Comparison of ENCODE assay signal across 8 cellular contexts in the genomic region with DNA sequence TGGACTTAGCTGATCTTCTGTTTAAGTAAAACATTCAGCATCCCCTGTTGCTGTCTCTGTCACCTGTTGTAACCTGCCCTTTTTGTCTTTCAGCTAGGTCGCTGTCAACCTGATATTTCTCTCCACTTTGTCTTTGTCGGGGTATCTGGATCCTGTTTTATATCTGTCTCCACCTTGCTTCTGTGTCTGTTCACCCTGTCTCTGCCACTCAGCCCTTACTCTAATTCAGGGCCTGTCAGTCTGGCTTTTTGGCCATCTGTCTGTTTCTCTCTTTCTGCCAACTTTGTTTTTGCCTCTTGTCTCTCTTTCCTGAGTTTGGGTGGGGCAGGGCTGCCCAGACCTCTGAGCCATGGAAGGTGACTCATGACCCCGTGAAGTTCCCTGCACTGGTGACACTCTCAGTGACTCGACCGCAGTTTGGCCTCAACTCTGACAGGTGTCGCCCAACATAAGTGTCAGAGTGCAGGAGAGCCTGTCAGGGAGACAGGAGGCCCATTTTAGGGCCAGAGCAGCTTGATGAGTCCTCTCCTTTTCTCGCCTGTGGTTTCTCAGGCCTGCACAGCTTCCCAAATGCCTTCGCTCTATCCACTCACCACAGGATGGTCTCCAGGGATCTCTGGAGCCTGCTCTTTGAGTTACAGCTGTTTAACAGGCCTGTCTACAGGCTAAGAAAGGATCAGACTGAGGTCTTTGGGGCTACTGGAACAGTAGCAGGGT. TPM values are rescaled to one million over a fixed set of nuclear protein-coding genes. Genes with fewer than 3 reads are reported as not detected.
A peak's percentile ranks its signal among the peaks of the same experiment; 100 is the strongest.
DNase-seq lines count a peak whose midpoint lies in the region; ATAC-seq, FAIRE-seq and TF ChIP-seq lines count a peak whose summit lies in the region.

No MANE protein-coding gene starts in this region.

- H3K4me1 ChIP-seq in astrocyte (ENCODE audit: insufficient read depth, low read length): peaks cover 13% of the 10 kb centered on the region

- H3K4me3 Mint-ChIP-seq in T-helper 17 cell (peak overlapping the region; percentile 100), astrocyte (ENCODE audit: unreplicated experiment) (peak overlapping the region; percentile 91)

- peaks cover 4% of the 10 kb centered on the region for H3K36me3 Mint-ChIP-seq in T-helper 17 cell (ENCODE audit: low read depth)
- no peaks in the 10 kb centered on the region for H3K36me3 Mint-ChIP-seq in astrocyte (ENCODE audit: low read depth, unreplicated experiment)

- H3K9ac ChIP-seq in astrocyte (ENCODE audit: low read length): peak overlapping the region; percentile 93

- no peaks in the 10 kb centered on the region for H3K9me3 Mint-ChIP-seq in astrocyte (ENCODE audit: unreplicated experiment)

- ATAC-seq in HG03442 (IDR thresholded peaks at IDR 0.05; ENCODE audit: unreplicated experiment) (peak; percentile 63), T-helper 17 cell (peak; percentile 80)

- H3K27me3 Mint-ChIP-seq in T-helper 17 cell (no peaks in the 10 kb centered on the region), astrocyte (ENCODE audit: low read depth, unreplicated experiment) (no peaks in the 10 kb centered on the region)

- no peak for TF ChIP-seq CTCF in astrocyte (IDR thresholded peaks at IDR 0.05; ENCODE audit: insufficient read depth, low read depth, low read length)

- peaks cover 17% of the 10 kb centered on the region for H3K4me1 Mint-ChIP-seq in T-helper 17 cell
- H3K4me1 Mint-ChIP-seq in astrocyte (ENCODE audit: low read depth, unreplicated experiment): peaks cover 10% of the 10 kb centered on the region

- H3K4me2 ChIP-seq in astrocyte (ENCODE audit: low read length): peak overlapping the region; percentile 97

- H2AFZ ChIP-seq in astrocyte (ENCODE audit: low read depth, low read length): peak overlapping the region; percentile 99

- DNase-seq in Ammon's horn (ENCODE audit: low spot score): peak; percentile 14
- peak; percentile 47 for DNase-seq in GM19238 (ENCODE audit: insufficient read length, low spot score)
- DNase-seq in T-helper 17 cell: peak; percentile 34 to 69 (median 48)
- DNase-seq in astrocyte (ENCODE audit: low read depth): peak; percentile 25
- peak; percentile 30 for DNase-seq in iris pigment epithelial cell (ENCODE audit: low read depth)
- peak; percentile 76 to 81 for DNase-seq in stimulated activated CD4-positive, alpha-beta T cell treated with anti-CD3 and anti-CD28 coated beads, Interleukin-2, amount 100 ng/mL, for 24 hours
- no peak for DNase-seq in cortex of kidney (lab: John Stamatoyannopoulos, UW)

- H3K27ac ChIP-seq in astrocyte (ENCODE audit: low read depth, low read length): peak overlapping the region; percentile 75

- H3K36me3 ChIP-seq in astrocyte (ENCODE audit: insufficient read depth, low read length): peaks cover 10% of the 10 kb centered on the region

- H3K79me2 ChIP-seq in astrocyte (ENCODE audit: insufficient read depth, low read length): peaks cover 46% of the 10 kb centered on the region

- no peaks in the 10 kb centered on the region for H3K27me3 ChIP-seq in astrocyte (ENCODE audit: insufficient read depth, low read length)

- H3K9me3 ChIP-seq in T-helper 17 cell (ENCODE audit: control insufficient read depth, low read length, poor library complexity, severe bottlenecking) (no peaks in the 10 kb centered on the region), astrocyte (ENCODE audit: insufficient read depth, low read depth, low read length) (no peaks in the 10 kb centered on the region)

- peak overlapping the region; percentile 88 for H3K4me3 ChIP-seq in astrocyte (ENCODE audit: insufficient read depth, low read depth, low read length)

- H3K27ac Mint-ChIP-seq in T-helper 17 cell: peak overlapping the region; percentile 100
- H3K27ac Mint-ChIP-seq in astrocyte (ENCODE audit: unreplicated experiment): peak overlapping the region; percentile 79

- peaks cover 38% of the 10 kb centered on the region for H4K20me1 ChIP-seq in astrocyte (ENCODE audit: insufficient read depth, low read length)

- no peak for FAIRE-seq in astrocyte (lab: Jason Lieb, UNC)

RNA-seq across cellular contexts. Expression of gene ZBTB43, which starts 0.9 kb away (rescaled TPM):
- total RNA-seq in T-helper 17 cell (10 to 100 TPM; 36.8 to 52.0 TPM), astrocyte (21.5 and 23.5 TPM in 2 replicates)

RNA-seq across cellular contexts. Expression of gene ZBTB34, which starts 54.7 kb away (rescaled TPM):
- 1 to 10 TPM; 5.0 to 8.2 TPM for total RNA-seq in T-helper 17 cell
- total RNA-seq in astrocyte: 13.3 and 14.7 TPM in 2 replicates
